Comparison of ENCODE assay signal across 8 cellular contexts in the genomic region with DNA sequence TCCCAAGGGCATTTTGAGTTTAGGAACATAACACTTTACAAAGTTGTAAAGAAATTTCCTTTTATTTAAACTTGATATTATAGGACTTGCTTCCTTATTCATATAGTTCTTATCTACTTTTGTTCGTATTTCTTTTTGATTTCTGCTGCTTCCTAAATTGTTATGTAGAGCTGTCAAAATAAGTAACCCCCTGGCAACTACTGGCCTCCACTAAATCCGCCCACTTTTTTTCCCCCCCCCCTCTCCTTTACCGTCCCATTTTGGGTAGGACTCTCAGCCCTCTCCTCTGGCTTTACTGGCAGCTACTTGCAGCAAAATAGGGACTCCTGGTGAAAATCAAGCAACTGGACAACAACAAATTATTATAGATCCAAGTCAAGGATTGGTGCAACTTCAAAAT. TPM values are rescaled to one million over a fixed set of nuclear protein-coding genes. Genes with fewer than 3 reads are reported as not detected.
DNase-seq lines count a peak whose midpoint lies in the region; TF ChIP-seq lines count a peak whose summit lies in the region.

No MANE protein-coding gene starts in this region.

- no peaks in the 10 kb centered on the region for H3K36me3 Mint-ChIP-seq in progenitor cell of endocrine pancreas (ENCODE audit: insufficient read depth)

- peak overlapping the region; percentile 99 for H3K27ac Mint-ChIP-seq in progenitor cell of endocrine pancreas

- no peak overlapping the region for H2AFZ ChIP-seq in OCI-LY1 (ENCODE audit: low read length)

- TF ChIP-seq CTCF in GM06990 (IDR thresholded peaks at IDR 0.05; ENCODE audit: insufficient read depth, low read length, poor library complexity, severe bottlenecking) (no peak), OCI-LY1 (IDR thresholded peaks at IDR 0.05; ENCODE audit: low read length) (no peak), progenitor cell of endocrine pancreas (IDR thresholded peaks at IDR 0.05; ENCODE audit: unreplicated experiment) (no peak)

- H3K4me1 ChIP-seq in OCI-LY1 (ENCODE audit: insufficient read depth, low read length, severe bottlenecking), result peaks cover 57% of the 10 kb centered on the region
- H3K4me1 ChIP-seq in endocrine pancreas (ENCODE audit: control insufficient read depth, insufficient read depth, low read length), result peaks cover 15% of the 10 kb centered on the region

- H3K9me2 ChIP-seq in OCI-LY1 (ENCODE audit: low read depth, low read length), result no peaks in the 10 kb centered on the region

- peaks cover 22% of the 10 kb centered on the region for H3K79me2 ChIP-seq in OCI-LY1 (ENCODE audit: insufficient read depth, low read length)

- peak overlapping the region; percentile 74 for H3K27ac ChIP-seq in OCI-LY1 (ENCODE audit: low read depth, low read length, poor library complexity, severe bottlenecking)

- H3K4me3 Mint-ChIP-seq in progenitor cell of endocrine pancreas (ENCODE audit: low read depth), result peak overlapping the region; percentile 99

- H3K4me1 Mint-ChIP-seq in progenitor cell of endocrine pancreas (ENCODE audit: low read depth), result peaks cover 36% of the 10 kb centered on the region

- H3F3A ChIP-seq in OCI-LY1 (ENCODE audit: insufficient read depth, low read length), result no peaks in the 10 kb centered on the region

- H3K36me3 ChIP-seq in GM06990 (ENCODE audit: control insufficient read depth, insufficient read depth, low read length), result no peaks in the 10 kb centered on the region
- no peaks in the 10 kb centered on the region; the same call in 1 of the 2 replicates for H3K36me3 ChIP-seq in OCI-LY1 (ENCODE audit: insufficient read depth, low read length)
- H3K36me3 ChIP-seq in endocrine pancreas (ENCODE audit: control insufficient read depth, insufficient read depth, low read length), result no peaks in the 10 kb centered on the region

- H3K9me3 Mint-ChIP-seq in progenitor cell of endocrine pancreas (ENCODE audit: low read depth), result no peaks in the 10 kb centered on the region

- H3K27me3 ChIP-seq in GM06990 (replicated peaks; ENCODE audit: control insufficient read depth, insufficient read depth, low read length), result no peaks in the 10 kb centered on the region
- H3K27me3 ChIP-seq in OCI-LY1 (ENCODE audit: insufficient read depth, low read length), result no peaks in the 10 kb centered on the region
- no peaks in the 10 kb centered on the region for H3K27me3 ChIP-seq in endocrine pancreas (ENCODE audit: control insufficient read depth, insufficient read depth, low read length)

- peak overlapping the region; percentile 60 for H3K9ac ChIP-seq in OCI-LY1 (ENCODE audit: low read length)
- no peak overlapping the region for H3K9ac ChIP-seq in endocrine pancreas (ENCODE audit: control insufficient read depth, insufficient read depth, low read length)

- H3K4me2 ChIP-seq in OCI-LY1 (ENCODE audit: low read length), result peak overlapping the region; percentile 78

- no peaks in the 10 kb centered on the region for H4K20me1 ChIP-seq in OCI-LY1 (ENCODE audit: insufficient read depth, low read length)

- H3K4me3 ChIP-seq in GM06990 (replicated peaks; ENCODE audit: low read depth, low read length), result peak overlapping the region; percentile 73
- H3K4me3 ChIP-seq in OCI-LY1 (ENCODE audit: low read depth, low read length, poor library complexity, severe bottlenecking), result peak overlapping the region; percentile 72
- peak overlapping the region; percentile 90 for H3K4me3 ChIP-seq in endocrine pancreas (ENCODE audit: control insufficient read depth, insufficient read depth, low read length)

- H3K27me3 Mint-ChIP-seq in progenitor cell of endocrine pancreas, result no peaks in the 10 kb centered on the region

- DNase-seq in GM06990 (ENCODE audit: extremely low read depth, insufficient read length), result no peak
- DNase-seq in progenitor cell of endocrine pancreas (ENCODE audit: low spot score, unreplicated experiment), result no peak
- DNase-seq in superior temporal gyrus (ENCODE audit: extremely low spot score), result no peak
- DNase-seq in DMS153 treated with DMSO at 0.1 percent for 48 hours (lab: John Stamatoyannopoulos, UW; ENCODE audit: unreplicated experiment), result no peak
- no peak for DNase-seq in NCI-H526 treated with DMSO at 0.1 percent for 48 hours (lab: John Stamatoyannopoulos, UW)
- no peak for DNase-seq in amniotic stem cell (lab: John Stamatoyannopoulos, UW)

- no peaks in the 10 kb centered on the region for H3K9me3 ChIP-seq in OCI-LY1 (ENCODE audit: low read length)
- no peaks in the 10 kb centered on the region for H3K9me3 ChIP-seq in endocrine pancreas (ENCODE audit: control insufficient read depth, low read length)

RNA-seq across cellular contexts. Expression of a gene that starts 1.1 kb away (rescaled TPM):
- total RNA-seq in progenitor cell of endocrine pancreas, result 19.2 and 19.8 TPM in 2 replicates
